In the genomic region with DNA sequence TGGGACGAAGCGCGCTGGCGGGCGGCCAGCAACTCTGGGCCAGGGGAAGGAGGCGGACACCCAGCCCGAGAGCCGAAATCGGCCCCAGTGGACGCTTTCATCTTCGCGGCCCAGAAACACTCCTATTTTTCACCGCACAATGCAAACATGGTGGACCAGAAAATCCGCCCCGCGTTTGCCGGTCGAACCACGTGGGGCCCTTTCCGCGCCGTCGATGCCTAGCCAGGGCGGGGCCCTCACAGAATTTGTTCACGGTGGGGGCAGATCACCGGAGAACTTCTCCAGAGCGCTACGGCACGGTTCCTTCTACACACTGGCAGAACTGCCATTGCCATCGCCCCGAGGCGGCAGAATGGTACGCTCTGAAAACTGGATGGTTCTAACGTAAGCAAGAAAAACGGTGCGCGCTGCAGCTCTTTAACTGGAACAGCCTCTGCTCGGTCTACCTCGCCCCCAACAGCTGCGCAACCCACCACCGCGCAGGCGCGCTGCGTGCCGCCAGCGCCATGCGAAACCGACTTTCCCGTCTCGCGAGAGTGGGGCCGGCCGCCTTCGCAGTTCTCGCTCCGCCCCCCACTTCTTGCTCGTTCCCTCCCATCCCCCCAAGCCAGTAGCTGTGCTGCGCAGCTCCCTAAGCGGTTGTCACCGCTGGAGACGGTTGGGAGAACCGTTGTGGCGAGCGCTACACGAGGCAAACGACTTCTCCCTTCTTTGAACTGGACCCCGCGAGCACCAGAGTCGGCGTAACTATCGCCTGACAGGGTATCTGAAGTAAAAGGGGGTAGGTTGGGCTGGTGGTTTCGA, we compare ENCODE assay signal across 8 cellular contexts. TPM values are rescaled to one million over a fixed set of nuclear protein-coding genes. Genes with fewer than 3 reads are reported as not detected.
DNase-seq lines count a peak whose midpoint lies in the region; ATAC-seq and TF ChIP-seq lines count a peak whose summit lies in the region.

A gene with protein sequence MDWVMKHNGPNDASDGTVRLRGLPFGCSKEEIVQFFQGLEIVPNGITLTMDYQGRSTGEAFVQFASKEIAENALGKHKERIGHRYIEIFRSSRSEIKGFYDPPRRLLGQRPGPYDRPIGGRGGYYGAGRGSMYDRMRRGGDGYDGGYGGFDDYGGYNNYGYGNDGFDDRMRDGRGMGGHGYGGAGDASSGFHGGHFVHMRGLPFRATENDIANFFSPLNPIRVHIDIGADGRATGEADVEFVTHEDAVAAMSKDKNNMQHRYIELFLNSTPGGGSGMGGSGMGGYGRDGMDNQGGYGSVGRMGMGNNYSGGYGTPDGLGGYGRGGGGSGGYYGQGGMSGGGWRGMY (plus strand): TSS at position 610 of the 804 bp plus-strand sequence. CDS start 5,158 bp downstream, outside the sequence.

- no peaks in the 10 kb centered on the region for H3K27me3 ChIP-seq in left ventricle myocardium inferior (ENCODE audit: low read depth)
- H3K27me3 ChIP-seq in upper lobe of right lung = no peaks in the 10 kb centered on the region

- peak within 1 kb of the TSS; percentile 100 for H3K27ac Mint-ChIP-seq in T-helper 1 cell treated with Interleukin-12 subunit alpha and Interleukin-12 subunit beta and Interleukin-4 antibody, amounts not matched to agents 30 μg/mL and 1 μg/mL, for 36 hours
- H3K27ac Mint-ChIP-seq in progenitor cell of endocrine pancreas = peak within 1 kb of the TSS; percentile 100

- H3K4me1 Mint-ChIP-seq in T-helper 1 cell treated with Interleukin-12 subunit alpha and Interleukin-12 subunit beta and Interleukin-4 antibody, amounts not matched to agents 30 μg/mL and 1 μg/mL, for 36 hours (ENCODE audit: low read depth) = peaks cover 51% of the 10 kb centered on the region
- peaks cover 31% of the 10 kb centered on the region for H3K4me1 Mint-ChIP-seq in progenitor cell of endocrine pancreas (ENCODE audit: low read depth)

- H3K36me3 Mint-ChIP-seq in T-helper 1 cell treated with Interleukin-12 subunit alpha and Interleukin-12 subunit beta and Interleukin-4 antibody, amounts not matched to agents 30 μg/mL and 1 μg/mL, for 36 hours (ENCODE audit: low read depth) = peaks cover 32% of the 10 kb centered on the region
- peaks cover 5% of the 10 kb centered on the region for H3K36me3 Mint-ChIP-seq in progenitor cell of endocrine pancreas (ENCODE audit: insufficient read depth)

- H3K27me3 Mint-ChIP-seq in T-helper 1 cell treated with Interleukin-12 subunit alpha and Interleukin-12 subunit beta and Interleukin-4 antibody, amounts not matched to agents 30 μg/mL and 1 μg/mL, for 36 hours (ENCODE audit: low read depth) = no peaks in the 10 kb centered on the region
- no peaks in the 10 kb centered on the region for H3K27me3 Mint-ChIP-seq in progenitor cell of endocrine pancreas

- H3K9me3 ChIP-seq in left ventricle myocardium inferior (replicated peaks) (no peaks in the 10 kb centered on the region), upper lobe of right lung (no peaks in the 10 kb centered on the region)

- H3K9me3 Mint-ChIP-seq in T-helper 1 cell treated with Interleukin-12 subunit alpha and Interleukin-12 subunit beta and Interleukin-4 antibody, amounts not matched to agents 30 μg/mL and 1 μg/mL, for 36 hours = no peaks in the 10 kb centered on the region
- no peaks in the 10 kb centered on the region for H3K9me3 Mint-ChIP-seq in progenitor cell of endocrine pancreas (ENCODE audit: low read depth)

- ATAC-seq in GM18499 (IDR thresholded peaks at IDR 0.05; ENCODE audit: insufficient read depth, unreplicated experiment) = peak; percentile 83
- ATAC-seq in HG02938 (IDR thresholded peaks at IDR 0.05; ENCODE audit: unreplicated experiment) = peak; percentile 81
- peak; percentile 93 for ATAC-seq in upper lobe of right lung

- H3K36me3 ChIP-seq in left ventricle myocardium inferior (no peaks in the 10 kb centered on the region), upper lobe of right lung (no peaks in the 10 kb centered on the region)

- H3K27ac ChIP-seq in left ventricle myocardium inferior (replicated peaks) = peak within 1 kb of the TSS; percentile 99
- peak within 1 kb of the TSS; percentile 100 for H3K27ac ChIP-seq in upper lobe of right lung

- H3K4me1 ChIP-seq in left ventricle myocardium inferior (peaks cover 67% of the 10 kb centered on the region), upper lobe of right lung (peaks cover 51% of the 10 kb centered on the region)

- H3K4me3 Mint-ChIP-seq in T-helper 1 cell treated with Interleukin-12 subunit alpha and Interleukin-12 subunit beta and Interleukin-4 antibody, amounts not matched to agents 30 μg/mL and 1 μg/mL, for 36 hours = peak within 1 kb of the TSS; percentile 96
- peak within 1 kb of the TSS; percentile 100 for H3K4me3 Mint-ChIP-seq in progenitor cell of endocrine pancreas (ENCODE audit: low read depth)

- intact Hi-C loops in left ventricle myocardium inferior (cut with micrococcal nuclease) = no loop called here
- intact Hi-C loops in upper lobe of right lung (cut with DNase I) = no loop called here

- TF ChIP-seq CTCF in left ventricle myocardium inferior (IDR thresholded peaks at IDR 0.05; ENCODE audit: borderline replicate concordance) = peak; percentile 35
- TF ChIP-seq CTCF in progenitor cell of endocrine pancreas (IDR thresholded peaks at IDR 0.05; ENCODE audit: unreplicated experiment) = peak; percentile 11
- no peak for TF ChIP-seq CTCF in upper lobe of right lung (IDR thresholded peaks at IDR 0.05)

- DNase-seq in NCI-H1694 treated with DMSO at 0.1 percent for 48 hours (lab: John Stamatoyannopoulos, UW) (peak; percentile 94), amniotic stem cell (lab: John Stamatoyannopoulos, UW) (peak; percentile 97), left ventricle myocardium inferior (peak; percentile 98), progenitor cell of endocrine pancreas (ENCODE audit: low spot score, unreplicated experiment) (peak; percentile 99), upper lobe of right lung (peak; percentile 99)

- H3K4me3 ChIP-seq in left ventricle myocardium inferior (peak within 1 kb of the TSS; percentile 94), upper lobe of right lung (peak within 1 kb of the TSS; percentile 88)

RNA-seq across cellular contexts. Expression of the gene that starts here (rescaled TPM):
- total RNA-seq in left ventricle myocardium inferior = 138 TPM
- total RNA-seq in progenitor cell of endocrine pancreas = 222 and 225 TPM in 2 replicates
- 95.3 TPM for total RNA-seq in upper lobe of right lung

Comparison
In these comparisons a context has a peak if more than half of its experiments do, and no peak if none do; other contexts are left out.
1. Peak in every context shown above with its lines: DNase-seq, ATAC-seq, H3K4me3 ChIP-seq and H3K27ac ChIP-seq.